Comparison of ENCODE assay signal across 1 cellular context in the genomic region with DNA sequence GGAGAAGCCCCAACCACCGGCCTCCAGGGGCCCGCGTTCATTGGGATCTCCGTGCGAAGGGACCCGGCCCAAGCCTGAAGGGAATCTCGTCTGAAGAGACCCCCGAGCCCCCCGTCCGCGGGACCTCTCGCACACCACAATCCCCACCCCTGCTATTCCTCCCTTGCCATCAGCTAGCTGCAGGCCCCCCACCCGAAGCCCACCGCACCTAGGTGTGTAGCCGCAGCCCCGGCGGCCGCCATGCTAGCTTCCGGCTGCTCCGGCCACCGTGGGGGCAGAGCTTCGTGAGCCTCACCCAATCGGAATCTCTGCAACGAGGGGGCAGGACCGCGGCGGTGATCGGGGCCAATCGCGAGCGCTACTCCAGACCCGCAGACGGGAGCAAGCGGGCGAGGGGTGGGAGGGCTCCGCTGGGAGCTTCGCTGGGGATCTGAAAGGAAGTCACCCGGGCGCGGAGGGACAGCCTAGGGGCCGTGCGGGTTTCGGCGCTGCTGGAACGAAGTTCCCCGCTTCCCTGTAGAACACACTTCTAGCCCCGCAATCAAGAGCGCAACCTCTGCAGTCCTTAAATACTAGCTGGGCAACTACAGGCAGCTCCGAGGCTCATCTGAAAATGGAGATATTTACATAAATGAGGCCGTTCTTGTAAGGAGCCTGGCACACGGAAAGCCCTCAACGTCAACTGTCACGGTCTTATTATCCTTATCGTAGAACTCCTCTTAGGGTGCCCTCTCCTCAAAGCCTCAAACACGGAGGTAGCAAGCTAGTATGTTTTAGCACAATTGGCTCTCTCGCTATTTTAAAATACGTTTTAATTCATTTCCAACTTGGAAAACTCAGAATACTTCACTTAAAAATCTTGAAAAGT.
A peak's percentile ranks its signal among the peaks of the same experiment; 100 is the strongest.
TF ChIP-seq lines count a peak whose summit lies in the region.

PIGS (minus strand) TSS at position 270 of the 868 bp plus-strand sequence; CDS start at position 242, 28 bp downstream.

TF ChIP-seq in K562, 482 proteins besides CTCF, POLR2A, EP300 and RAD21 (continued from another document and continues in another):
- TF ChIP-seq, protein P1, sequence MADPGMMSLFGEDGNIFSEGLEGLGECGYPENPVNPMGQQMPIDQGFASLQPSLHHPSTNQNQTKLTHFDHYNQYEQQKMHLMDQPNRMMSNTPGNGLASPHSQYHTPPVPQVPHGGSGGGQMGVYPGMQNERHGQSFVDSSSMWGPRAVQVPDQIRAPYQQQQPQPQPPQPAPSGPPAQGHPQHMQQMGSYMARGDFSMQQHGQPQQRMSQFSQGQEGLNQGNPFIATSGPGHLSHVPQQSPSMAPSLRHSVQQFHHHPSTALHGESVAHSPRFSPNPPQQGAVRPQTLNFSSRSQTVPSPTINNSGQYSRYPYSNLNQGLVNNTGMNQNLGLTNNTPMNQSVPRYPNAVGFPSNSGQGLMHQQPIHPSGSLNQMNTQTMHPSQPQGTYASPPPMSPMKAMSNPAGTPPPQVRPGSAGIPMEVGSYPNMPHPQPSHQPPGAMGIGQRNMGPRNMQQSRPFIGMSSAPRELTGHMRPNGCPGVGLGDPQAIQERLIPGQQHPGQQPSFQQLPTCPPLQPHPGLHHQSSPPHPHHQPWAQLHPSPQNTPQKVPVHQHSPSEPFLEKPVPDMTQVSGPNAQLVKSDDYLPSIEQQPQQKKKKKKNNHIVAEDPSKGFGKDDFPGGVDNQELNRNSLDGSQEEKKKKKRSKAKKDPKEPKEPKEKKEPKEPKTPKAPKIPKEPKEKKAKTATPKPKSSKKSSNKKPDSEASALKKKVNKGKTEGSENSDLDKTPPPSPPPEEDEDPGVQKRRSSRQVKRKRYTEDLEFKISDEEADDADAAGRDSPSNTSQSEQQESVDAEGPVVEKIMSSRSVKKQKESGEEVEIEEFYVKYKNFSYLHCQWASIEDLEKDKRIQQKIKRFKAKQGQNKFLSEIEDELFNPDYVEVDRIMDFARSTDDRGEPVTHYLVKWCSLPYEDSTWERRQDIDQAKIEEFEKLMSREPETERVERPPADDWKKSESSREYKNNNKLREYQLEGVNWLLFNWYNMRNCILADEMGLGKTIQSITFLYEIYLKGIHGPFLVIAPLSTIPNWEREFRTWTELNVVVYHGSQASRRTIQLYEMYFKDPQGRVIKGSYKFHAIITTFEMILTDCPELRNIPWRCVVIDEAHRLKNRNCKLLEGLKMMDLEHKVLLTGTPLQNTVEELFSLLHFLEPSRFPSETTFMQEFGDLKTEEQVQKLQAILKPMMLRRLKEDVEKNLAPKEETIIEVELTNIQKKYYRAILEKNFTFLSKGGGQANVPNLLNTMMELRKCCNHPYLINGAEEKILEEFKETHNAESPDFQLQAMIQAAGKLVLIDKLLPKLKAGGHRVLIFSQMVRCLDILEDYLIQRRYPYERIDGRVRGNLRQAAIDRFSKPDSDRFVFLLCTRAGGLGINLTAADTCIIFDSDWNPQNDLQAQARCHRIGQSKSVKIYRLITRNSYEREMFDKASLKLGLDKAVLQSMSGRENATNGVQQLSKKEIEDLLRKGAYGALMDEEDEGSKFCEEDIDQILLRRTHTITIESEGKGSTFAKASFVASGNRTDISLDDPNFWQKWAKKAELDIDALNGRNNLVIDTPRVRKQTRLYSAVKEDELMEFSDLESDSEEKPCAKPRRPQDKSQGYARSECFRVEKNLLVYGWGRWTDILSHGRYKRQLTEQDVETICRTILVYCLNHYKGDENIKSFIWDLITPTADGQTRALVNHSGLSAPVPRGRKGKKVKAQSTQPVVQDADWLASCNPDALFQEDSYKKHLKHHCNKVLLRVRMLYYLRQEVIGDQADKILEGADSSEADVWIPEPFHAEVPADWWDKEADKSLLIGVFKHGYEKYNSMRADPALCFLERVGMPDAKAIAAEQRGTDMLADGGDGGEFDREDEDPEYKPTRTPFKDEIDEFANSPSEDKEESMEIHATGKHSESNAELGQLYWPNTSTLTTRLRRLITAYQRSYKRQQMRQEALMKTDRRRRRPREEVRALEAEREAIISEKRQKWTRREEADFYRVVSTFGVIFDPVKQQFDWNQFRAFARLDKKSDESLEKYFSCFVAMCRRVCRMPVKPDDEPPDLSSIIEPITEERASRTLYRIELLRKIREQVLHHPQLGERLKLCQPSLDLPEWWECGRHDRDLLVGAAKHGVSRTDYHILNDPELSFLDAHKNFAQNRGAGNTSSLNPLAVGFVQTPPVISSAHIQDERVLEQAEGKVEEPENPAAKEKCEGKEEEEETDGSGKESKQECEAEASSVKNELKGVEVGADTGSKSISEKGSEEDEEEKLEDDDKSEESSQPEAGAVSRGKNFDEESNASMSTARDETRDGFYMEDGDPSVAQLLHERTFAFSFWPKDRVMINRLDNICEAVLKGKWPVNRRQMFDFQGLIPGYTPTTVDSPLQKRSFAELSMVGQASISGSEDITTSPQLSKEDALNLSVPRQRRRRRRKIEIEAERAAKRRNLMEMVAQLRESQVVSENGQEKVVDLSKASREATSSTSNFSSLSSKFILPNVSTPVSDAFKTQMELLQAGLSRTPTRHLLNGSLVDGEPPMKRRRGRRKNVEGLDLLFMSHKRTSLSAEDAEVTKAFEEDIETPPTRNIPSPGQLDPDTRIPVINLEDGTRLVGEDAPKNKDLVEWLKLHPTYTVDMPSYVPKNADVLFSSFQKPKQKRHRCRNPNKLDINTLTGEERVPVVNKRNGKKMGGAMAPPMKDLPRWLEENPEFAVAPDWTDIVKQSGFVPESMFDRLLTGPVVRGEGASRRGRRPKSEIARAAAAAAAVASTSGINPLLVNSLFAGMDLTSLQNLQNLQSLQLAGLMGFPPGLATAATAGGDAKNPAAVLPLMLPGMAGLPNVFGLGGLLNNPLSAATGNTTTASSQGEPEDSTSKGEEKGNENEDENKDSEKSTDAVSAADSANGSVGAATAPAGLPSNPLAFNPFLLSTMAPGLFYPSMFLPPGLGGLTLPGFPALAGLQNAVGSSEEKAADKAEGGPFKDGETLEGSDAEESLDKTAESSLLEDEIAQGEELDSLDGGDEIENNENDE (IDR thresholded peaks at IDR 0.05; ENCODE audit: low read depth, low read length): no peak
- TF ChIP-seq LEF1 (IDR thresholded peaks at IDR 0.05) (no peak), L3MBTL2 (IDR thresholded peaks at IDR 0.05) (peak; percentile 40; the same call in 1 of the 2 replicates), BRF2 (IDR thresholded peaks at IDR 0.05; ENCODE audit: borderline replicate concordance, insufficient read depth, insufficient read length) (no peak), ZNF740 (CRISPR knock-in tag; IDR thresholded peaks at IDR 0.05) (no peak), ZNF740 (tag; IDR thresholded peaks at IDR 0.05) (no peak), STAT6 (CRISPR knock-in tag; IDR thresholded peaks at IDR 0.05) (no peak), ZNF277 (CRISPR knock-in tag; IDR thresholded peaks at IDR 0.05; ENCODE audit: borderline replicate concordance) (no peak), MCM7 (IDR thresholded peaks at IDR 0.05) (no peak), HDAC1 (IDR thresholded peaks at IDR 0.05) (0 out of 4 replicates have a peak, but pooled peaks of 1 of the 2 experiments have one; percentile 12), ZNF316 (IDR thresholded peaks at IDR 0.05) (no peak), ZKSCAN3 (CRISPR knock-in tag; IDR thresholded peaks at IDR 0.05) (no peak), RUNX1 (IDR thresholded peaks at IDR 0.05; ENCODE audit: low read depth) (no peak), POU5F1 (IDR thresholded peaks at IDR 0.05; ENCODE audit: borderline replicate concordance, low read depth, low read length, partially characterized antibody) (no peak), ZEB2 (IDR thresholded peaks at IDR 0.05) (peak; percentile 67), ZNF778 (CRISPR knock-in tag; IDR thresholded peaks at IDR 0.05) (no peak), RFX5 (IDR thresholded peaks at IDR 0.05; ENCODE audit: low read depth, low read length) (no peak), RB1 (IDR thresholded peaks at IDR 0.05; ENCODE audit: low read depth) (0 out of 2 replicates have a peak, but pooled peaks have one; percentile 32), SNRNP70 (optimal IDR thresholded peaks at IDR 0.05; ENCODE audit: low read depth, low read length) (no peak), JUN (IDR thresholded peaks at IDR 0.05; ENCODE audit: borderline replicate concordance, low read depth, low read length) (no peak), JUN (CRISPR knock-in tag; IDR thresholded peaks at IDR 0.05; ENCODE audit: borderline replicate concordance) (no peak), HMGN3 (IDR thresholded peaks at IDR 0.05; ENCODE audit: borderline replicate concordance, extremely low read depth, insufficient read length, low read depth, low read length) (peak; percentile 71), CBX1 (IDR thresholded peaks at IDR 0.05; ENCODE audit: low read depth) (peak; percentile 78; the same call in 1 of the 2 replicates), POLR3A (IDR thresholded peaks at IDR 0.05; ENCODE audit: borderline replicate concordance, extremely low read depth, insufficient read depth, insufficient read length) (no peak), MYBL2 (IDR thresholded peaks at IDR 0.05; ENCODE audit: low read depth) (no peak), MYBL2 (CRISPR knock-in tag; IDR thresholded peaks at IDR 0.05; ENCODE audit: borderline replicate concordance) (no peak), ZNF133 (CRISPR knock-in tag; IDR thresholded peaks at IDR 0.05) (no peak), PTRF (tag; IDR thresholded peaks at IDR 0.05) (no peak), PML (IDR thresholded peaks at IDR 0.05; ENCODE audit: low read length) (peak; percentile 69)
- TF ChIP-seq, protein P2, sequence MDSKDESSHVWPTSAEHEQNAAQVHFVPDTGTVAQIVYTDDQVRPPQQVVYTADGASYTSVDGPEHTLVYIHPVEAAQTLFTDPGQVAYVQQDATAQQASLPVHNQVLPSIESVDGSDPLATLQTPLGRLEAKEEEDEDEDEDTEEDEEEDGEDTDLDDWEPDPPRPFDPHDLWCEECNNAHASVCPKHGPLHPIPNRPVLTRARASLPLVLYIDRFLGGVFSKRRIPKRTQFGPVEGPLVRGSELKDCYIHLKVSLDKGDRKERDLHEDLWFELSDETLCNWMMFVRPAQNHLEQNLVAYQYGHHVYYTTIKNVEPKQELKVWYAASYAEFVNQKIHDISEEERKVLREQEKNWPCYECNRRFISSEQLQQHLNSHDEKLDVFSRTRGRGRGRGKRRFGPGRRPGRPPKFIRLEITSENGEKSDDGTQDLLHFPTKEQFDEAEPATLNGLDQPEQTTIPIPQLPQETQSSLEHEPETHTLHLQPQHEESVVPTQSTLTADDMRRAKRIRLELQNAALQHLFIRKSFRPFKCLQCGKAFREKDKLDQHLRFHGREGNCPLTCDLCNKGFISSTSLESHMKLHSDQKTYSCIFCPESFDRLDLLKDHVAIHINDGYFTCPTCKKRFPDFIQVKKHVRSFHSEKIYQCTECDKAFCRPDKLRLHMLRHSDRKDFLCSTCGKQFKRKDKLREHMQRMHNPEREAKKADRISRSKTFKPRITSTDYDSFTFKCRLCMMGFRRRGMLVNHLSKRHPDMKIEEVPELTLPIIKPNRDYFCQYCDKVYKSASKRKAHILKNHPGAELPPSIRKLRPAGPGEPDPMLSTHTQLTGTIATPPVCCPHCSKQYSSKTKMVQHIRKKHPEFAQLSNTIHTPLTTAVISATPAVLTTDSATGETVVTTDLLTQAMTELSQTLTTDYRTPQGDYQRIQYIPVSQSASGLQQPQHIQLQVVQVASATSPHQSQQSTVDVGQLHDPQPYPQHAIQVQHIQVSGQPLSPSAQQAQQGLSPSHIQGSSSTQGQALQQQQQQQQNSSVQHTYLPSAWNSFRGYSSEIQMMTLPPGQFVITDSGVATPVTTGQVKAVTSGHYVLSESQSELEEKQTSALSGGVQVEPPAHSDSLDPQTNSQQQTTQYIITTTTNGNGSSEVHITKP (IDR thresholded peaks at IDR 0.05; ENCODE audit: partially characterized antibody): peak; percentile 66
